Comparison of ENCODE assay signal across 1 cellular context in genomic region chr2:85134255-85135065, GRCh38.
TF ChIP-seq lines count a peak whose summit lies in the region.

No MANE protein-coding gene starts in this region.

TF ChIP-seq in HEK293, 187 proteins besides CTCF, POLR2A, EP300 and RAD21 (continued from another document):
- TF ChIP-seq PATZ1 (tag by site-specific recombination; IDR thresholded peaks at IDR 0.05): no peak
- TF ChIP-seq RBAK (tag by site-specific recombination; IDR thresholded peaks at IDR 0.05): no peak
TF ChIP-seq in HEK293: peak in this region for 0.
